In genomic region chr10:23777153-23777552, GRCh38 we compare ENCODE assay signal across 20 cellular contexts.
DNase-seq lines count a peak whose midpoint lies in the region; ATAC-seq and TF ChIP-seq lines count a peak whose summit lies in the region.
"Had no signal": no experiment of that assay in that cellular context is flagged by ENCODE, and none has a peak within 500 bp of the region (broad histone marks: within the 10 kb centered on the region; RNA-seq: fewer than 3 reads in every experiment).

No MANE protein-coding gene starts in this region.

- H3K4me1 ChIP-seq in GM23338 (ENCODE audit: insufficient read depth) (no peaks in the 10 kb centered on the region), endodermal cell (ENCODE audit: control insufficient read depth, insufficient read depth, low read length) (no peaks in the 10 kb centered on the region)
- H3K4me1 ChIP-seq: BLaER1, Caco-2 had no signal

- WGBS in endodermal cell (ENCODE audit: insufficient coverage in 1 of 2, insufficient read length in 1 of 2), 2 experiments, result 83 to 92% methylated on average over 1 to 2 of the region's 2 CpGs

- no peaks in the 10 kb centered on the region for H3F3A ChIP-seq in GM23338 (replicated peaks; ENCODE audit: low read depth)

- no peak overlapping the region for H3K9ac ChIP-seq in endodermal cell (ENCODE audit: extremely low read depth, low read length, poor library complexity, severe bottlenecking)
- H3K9ac ChIP-seq: BLaER1 had no signal

- ATAC-seq in GM23338, result no peak
- no peak for ATAC-seq in HG02678 (IDR thresholded peaks at IDR 0.05; ENCODE audit: unreplicated experiment)
- ATAC-seq in GM21528 (IDR thresholded peaks at IDR 0.05; ENCODE audit: low FRiP score, unreplicated experiment), result no peak
- ATAC-seq: CD8-positive, alpha-beta T cell had no signal

- TF ChIP-seq CTCF in GM23338 (conservative IDR thresholded peaks at IDR 0.05; ENCODE audit: low read depth in 2 of 2) (no peak), nephron (IDR thresholded peaks at IDR 0.05; ENCODE audit: unreplicated experiment in 3 of 3) (no peak), progenitor cell of endocrine pancreas (IDR thresholded peaks at IDR 0.05; ENCODE audit: unreplicated experiment) (no peak), endodermal cell (conservative IDR thresholded peaks at IDR 0.05) (no peak)

- peaks cover 4% of the 10 kb centered on the region; the same call in 1 of the 2 replicates for H3K9me2 ChIP-seq in GM23338 (ENCODE audit: insufficient read depth)

- H3K79me2 ChIP-seq in GM23338 (replicated peaks; ENCODE audit: insufficient read depth), result no peaks in the 10 kb centered on the region

- H3K36me3 Mint-ChIP-seq in GM23338 (ENCODE audit: low read depth) (no peaks in the 10 kb centered on the region), nephron (ENCODE audit: low read depth) (no peaks in the 10 kb centered on the region), progenitor cell of endocrine pancreas (ENCODE audit: insufficient read depth) (no peaks in the 10 kb centered on the region), endodermal cell (ENCODE audit: low read depth) (no peaks in the 10 kb centered on the region)
- H3K36me3 Mint-ChIP-seq: CD4-positive, CD25-positive, alpha-beta regulatory T cell; CD8-positive, alpha-beta T cell had no signal

- H3K4me1 Mint-ChIP-seq in GM23338 (no peaks in the 10 kb centered on the region), nephron (peaks cover 6% of the 10 kb centered on the region), progenitor cell of endocrine pancreas (ENCODE audit: low read depth) (peaks cover 17% of the 10 kb centered on the region), endodermal cell (peaks cover 16% of the 10 kb centered on the region)
- H3K4me1 Mint-ChIP-seq: B cell; CD4-positive, CD25-positive, alpha-beta regulatory T cell had no signal

- H3K4me3 Mint-ChIP-seq in GM23338 (no peak overlapping the region), nephron (no peak overlapping the region), progenitor cell of endocrine pancreas (ENCODE audit: low read depth) (no peak overlapping the region), endodermal cell (no peak overlapping the region)
- H3K4me3 Mint-ChIP-seq: B cell; CD4-positive, CD25-positive, alpha-beta regulatory T cell; CD8-positive, alpha-beta T cell; HFFc6 had no signal

- DNase-seq in GM23338 (ENCODE audit: low spot score) (peak; percentile 5), left kidney (ENCODE audit: low read depth, low spot score) (peak; percentile 15), progenitor cell of endocrine pancreas (ENCODE audit: low spot score, unreplicated experiment) (no peak), endodermal cell (no peak), inferior parietal cortex (ENCODE audit: extremely low spot score) (no peak)
- DNase-seq: Caco-2; CD4-positive, CD25-positive, alpha-beta regulatory T cell; CD8-positive, alpha-beta T cell; DMS153; DND-41; GOT3; HFFc6 had no signal

- H3K27me3 Mint-ChIP-seq in GM23338 (ENCODE audit: insufficient read depth, low read depth, poor library complexity) (peaks cover 3% of the 10 kb centered on the region), nephron (ENCODE audit: low read depth) (peaks cover 4% of the 10 kb centered on the region), progenitor cell of endocrine pancreas (no peaks in the 10 kb centered on the region), endodermal cell (ENCODE audit: insufficient read depth) (no peaks in the 10 kb centered on the region)
- H3K27me3 Mint-ChIP-seq: B cell; CD4-positive, CD25-positive, alpha-beta regulatory T cell had no signal

- H3K27me3 ChIP-seq in GM23338 (ENCODE audit: insufficient read depth) (no peaks in the 10 kb centered on the region), endodermal cell (ENCODE audit: control insufficient read depth, insufficient read depth, low read length, poor library complexity, severe bottlenecking) (no peaks in the 10 kb centered on the region)
- H3K27me3 ChIP-seq: BLaER1 had no signal

- H3K36me3 ChIP-seq in GM23338 (ENCODE audit: insufficient read depth) (no peaks in the 10 kb centered on the region), endodermal cell (ENCODE audit: control insufficient read depth, insufficient read depth, low read length) (no peaks in the 10 kb centered on the region)
- H3K36me3 ChIP-seq: BLaER1, HAP-1 had no signal

- H3K9me3 ChIP-seq in endodermal cell (ENCODE audit: control insufficient read depth, low read length), result no peaks in the 10 kb centered on the region
- H3K9me3 ChIP-seq: BLaER1, Caco-2, HAP-1 had no signal

- H2AFZ ChIP-seq in GM23338, result no peak overlapping the region

- H3K27ac ChIP-seq in GM23338 (ENCODE audit: low read depth) (no peak overlapping the region), endodermal cell (ENCODE audit: low read depth, low read length) (no peak overlapping the region)
- H3K27ac ChIP-seq: 22Rv1, BLaER1, C4-2B had no signal

- H3K4me2 ChIP-seq in GM23338, result no peak overlapping the region
- H3K4me2 ChIP-seq: BLaER1 had no signal

- H3K4me3 ChIP-seq in GM23338 (no peak overlapping the region), endodermal cell (ENCODE audit: low read length) (no peak overlapping the region)
- H3K4me3 ChIP-seq: BLaER1, HAP-1 had no signal

- no peak overlapping the region for H3K27ac Mint-ChIP-seq in GM23338
- H3K27ac Mint-ChIP-seq in nephron, result peak overlapping the region; percentile 68 to 91 (median 71)
- peak overlapping the region; percentile 23 for H3K27ac Mint-ChIP-seq in progenitor cell of endocrine pancreas
- H3K27ac Mint-ChIP-seq in endodermal cell, result no peak overlapping the region
- H3K27ac Mint-ChIP-seq: B cell; CD4-positive, CD25-positive, alpha-beta regulatory T cell; CD8-positive, alpha-beta T cell; HFFc6 had no signal

- no peaks in the 10 kb centered on the region for H4K20me1 ChIP-seq in GM23338 (replicated peaks; ENCODE audit: insufficient read depth)
- H4K20me1 ChIP-seq: BLaER1 had no signal

- no peaks in the 10 kb centered on the region; the same call in 2 of the 3 replicates for H3K9me3 Mint-ChIP-seq in GM23338
- H3K9me3 Mint-ChIP-seq in nephron, result peaks cover 2% of the 10 kb centered on the region
- H3K9me3 Mint-ChIP-seq in progenitor cell of endocrine pancreas (ENCODE audit: low read depth), result peaks cover 12% of the 10 kb centered on the region
- H3K9me3 Mint-ChIP-seq in endodermal cell, result no peaks in the 10 kb centered on the region
- H3K9me3 Mint-ChIP-seq: CD8-positive, alpha-beta T cell had no signal

TF ChIP-seq in GM23338, 12 proteins besides CTCF, POLR2A, EP300 and RAD21 (continues in another document):
- TF ChIP-seq STAT1 (IDR thresholded peaks at IDR 0.05; ENCODE audit: unreplicated experiment), result no peak
- no peak for TF ChIP-seq REST (IDR thresholded peaks at IDR 0.05; ENCODE audit: unreplicated experiment)

Comparison
In these comparisons a context has a peak if more than half of its experiments do, and no peak if none do; other contexts are left out.
1. DNase-seq: peak in GM23338 (single experiment) and left kidney (single experiment); none in progenitor cell of endocrine pancreas (single experiment), endodermal cell (single experiment) and inferior parietal cortex (single experiment).
2. H3K27ac Mint-ChIP-seq: peak in nephron (3 of 3) and progenitor cell of endocrine pancreas (single experiment); none in GM23338 (single experiment) and endodermal cell (single experiment).